Comparison of ENCODE assay signal across 14 cellular contexts in genomic region chr14:32397871-32398640, GRCh38.
DNase-seq lines count a peak whose midpoint lies in the region; ATAC-seq and TF ChIP-seq lines count a peak whose summit lies in the region.
"Had no signal": no experiment of that assay in that cellular context is flagged by ENCODE, and none has a peak within 500 bp of the region (broad histone marks: within the 10 kb centered on the region; RNA-seq: fewer than 3 reads in every experiment).

No MANE protein-coding gene starts in this region.

- no peaks in the 10 kb centered on the region for H4K20me1 ChIP-seq in GM23248 (ENCODE audit: insufficient read depth)
- H4K20me1 ChIP-seq in SK-N-SH (ENCODE audit: insufficient read depth): no peaks in the 10 kb centered on the region

- intact Hi-C loops in esophagus squamous epithelium (cut with DNase I): no loop called here
- intact Hi-C loops in CD14-positive monocyte (cut with micrococcal nuclease): no loop called here

- peak overlapping the region; percentile 65 for H3K4me2 ChIP-seq in GM23248 (ENCODE audit: unreplicated experiment)
- peak overlapping the region; percentile 21; the same call in 1 of the 2 replicates for H3K4me2 ChIP-seq in SK-N-SH

- no peaks in the 10 kb centered on the region for H3K27me3 Mint-ChIP-seq in CD14-positive monocyte (ENCODE audit: low read depth in 3 of 3)
- H3K27me3 Mint-ChIP-seq: activated CD4-positive, alpha-beta T cell treated with anti-CD3 and anti-CD28 coated beads, Interleukin-2, amount 10 ng/mL, durations not matched to agents 24 days and 14 days; effector memory CD8-positive, alpha-beta T cell had no signal

- POLR2A ChIA-PET in SK-N-SH (lab: Yijun Ruan, JAX): no interaction called here

- H3F3A ChIP-seq in GM23248 (ENCODE audit: insufficient read depth) (peaks cover 29% of the 10 kb centered on the region), SK-N-SH (replicated peaks; ENCODE audit: insufficient read depth) (peaks cover 34% of the 10 kb centered on the region)

- H3K9me2 ChIP-seq in GM23248 (ENCODE audit: insufficient read depth): no peaks in the 10 kb centered on the region
- no peaks in the 10 kb centered on the region for H3K9me2 ChIP-seq in SK-N-SH

- H3K4me3 ChIP-seq in GM23248 (no peak overlapping the region), SK-N-SH (ENCODE audit: low read depth in 2 of 2, low read length in 1 of 2) (no peak overlapping the region), esophagus squamous epithelium (no peak overlapping the region)
- H3K4me3 ChIP-seq: psoas muscle, SK-N-MC had no signal

- H3K27ac Mint-ChIP-seq in CD14-positive monocyte: no peak overlapping the region
- H3K27ac Mint-ChIP-seq: activated CD4-positive, alpha-beta T cell treated with anti-CD3 and anti-CD28 coated beads, Interleukin-2, amount 10 ng/mL, durations not matched to agents 24 days and 14 days; effector memory CD8-positive, alpha-beta T cell had no signal

- H3K27ac ChIP-seq in GM23248 (peak overlapping the region; percentile 30), SK-N-SH (ENCODE audit: low read depth in 2 of 2, low read length in 1 of 2) (peak overlapping the region; percentile 63 to 67), esophagus squamous epithelium (peak overlapping the region in 3 of 4 donors; percentile 30 to 60 (median 35))
- H3K27ac ChIP-seq: psoas muscle, SK-N-MC had no signal

- no peaks in the 10 kb centered on the region for H3K79me2 ChIP-seq in GM23248 (ENCODE audit: insufficient read depth)
- H3K79me2 ChIP-seq in SK-N-SH (ENCODE audit: insufficient read depth): no peaks in the 10 kb centered on the region

- DNase-seq in GM23248 (peak; percentile 72), SK-N-SH (no peak), esophagus squamous epithelium (lab: John Stamatoyannopoulos, UW) (no peak), renal cortical epithelial cell (ENCODE audit: low read depth) (peak; percentile 96), CD14-positive monocyte (ENCODE audit: low spot score) (no peak), DMS 273 (lab: John Stamatoyannopoulos, UW; ENCODE audit: unreplicated experiment) (no peak)
- DNase-seq: activated CD4-positive, alpha-beta T cell treated with anti-CD3 and anti-CD28 coated beads, Interleukin-2, amount 10 ng/mL, durations not matched to agents 24 days and 14 days; activated naive CD4-positive, alpha-beta T cell treated with Interleukin-2 at 50 U/mL for 16 hours; effector memory CD8-positive, alpha-beta T cell; psoas muscle had no signal

- H3K4me1 ChIP-seq in GM23248 (ENCODE audit: insufficient read depth) (peaks cover 40% of the 10 kb centered on the region), SK-N-SH (ENCODE audit: control insufficient read depth in 1 of 2, insufficient read depth in 2 of 2, low read depth in 1 of 2, low read length in 1 of 2) (peaks cover 5 to 9% of the 10 kb centered on the region in 2 experiments), esophagus squamous epithelium (peaks cover 0 to 50% (median 19%) of the 10 kb centered on the region in 3 donors)

- no peaks in the 10 kb centered on the region for H3K36me3 ChIP-seq in GM23248 (ENCODE audit: low read depth)
- no peaks in the 10 kb centered on the region for H3K36me3 ChIP-seq in SK-N-SH (replicated peaks in 1 of 2; ENCODE audit: control insufficient read depth in 1 of 2, insufficient read depth in 2 of 2, low read length in 1 of 2)
- H3K36me3 ChIP-seq in esophagus squamous epithelium: no peaks in the 10 kb centered on the region

- H3K27me3 ChIP-seq in GM23248 (replicated peaks; ENCODE audit: insufficient read depth) (no peaks in the 10 kb centered on the region), SK-N-SH (ENCODE audit: insufficient read depth) (no peaks in the 10 kb centered on the region), esophagus squamous epithelium (no peaks in the 10 kb centered on the region)

- CTCF ChIA-PET in SK-N-SH (lab: Yijun Ruan, JAX): no interaction called here

- TF ChIP-seq CTCF in SK-N-SH (IDR thresholded peaks at IDR 0.05): no peak
- TF ChIP-seq CTCF in esophagus squamous epithelium (IDR thresholded peaks at IDR 0.05): no peak
- no peak for TF ChIP-seq CTCF in CD14-positive monocyte (IDR thresholded peaks at IDR 0.05)

- H3K36me3 Mint-ChIP-seq in CD14-positive monocyte: no peaks in the 10 kb centered on the region

- H3K9me3 Mint-ChIP-seq in CD14-positive monocyte: peaks cover 0 to 4% (median 0%) of the 10 kb centered on the region in 7 donors
- H3K9me3 Mint-ChIP-seq: activated CD4-positive, alpha-beta T cell treated with anti-CD3 and anti-CD28 coated beads, Interleukin-2, amount 10 ng/mL, durations not matched to agents 24 days and 14 days had no signal

- no peak overlapping the region for H3K4me3 Mint-ChIP-seq in CD14-positive monocyte
- H3K4me3 Mint-ChIP-seq: activated CD4-positive, alpha-beta T cell treated with anti-CD3 and anti-CD28 coated beads, Interleukin-2, amount 10 ng/mL, durations not matched to agents 24 days and 14 days; effector memory CD8-positive, alpha-beta T cell had no signal

- no peak overlapping the region for H3K9ac ChIP-seq in GM23248
- peak overlapping the region; percentile 2; the same call in 1 of the 2 replicates for H3K9ac ChIP-seq in SK-N-SH

- H2AFZ ChIP-seq in GM23248 (no peak overlapping the region), SK-N-SH (ENCODE audit: low read depth) (no peak overlapping the region)

- TF ChIP-seq POLR2A in esophagus squamous epithelium (IDR thresholded peaks at IDR 0.05): no peak

- peak in 1 of 2 experiments; percentile 87; a peak in 2 of 4 replicates for TF ChIP-seq EP300 in SK-N-SH (IDR thresholded peaks at IDR 0.05; ENCODE audit: borderline replicate concordance in 1 of 2, low read depth in 1 of 2, low read length in 1 of 2)

- H3K9me3 ChIP-seq in GM23248 (ENCODE audit: low read depth) (no peaks in the 10 kb centered on the region), SK-N-SH (no peaks in the 10 kb centered on the region), esophagus squamous epithelium (no peaks in the 10 kb centered on the region)
- H3K9me3 ChIP-seq: psoas muscle had no signal

- in situ Hi-C loops in GM23248 (cut with MboI): no loop called here

- ATAC-seq in GM18520 (IDR thresholded peaks at IDR 0.05; ENCODE audit: unreplicated experiment) (no peak), GM18867 (IDR thresholded peaks at IDR 0.05; ENCODE audit: unreplicated experiment) (no peak)
- ATAC-seq: effector memory CD8-positive, alpha-beta T cell; left lobe of liver; psoas muscle had no signal

- H3K4me1 Mint-ChIP-seq in CD14-positive monocyte: no peaks in the 10 kb centered on the region
- H3K4me1 Mint-ChIP-seq: activated CD4-positive, alpha-beta T cell treated with anti-CD3 and anti-CD28 coated beads, Interleukin-2, amount 10 ng/mL, durations not matched to agents 24 days and 14 days had no signal

- no peak for TF ChIP-seq RAD21 in SK-N-SH (IDR thresholded peaks at IDR 0.05; ENCODE audit: low read length)

TF ChIP-seq in SK-N-SH, 30 proteins besides CTCF, POLR2A, EP300 and RAD21 (continues in another document):
- TF ChIP-seq REST (IDR thresholded peaks at IDR 0.05; ENCODE audit: low read depth, low read length) (no peak), FOXJ3 (CRISPR knock-in tag; IDR thresholded peaks at IDR 0.05) (no peak), FOXM1 (IDR thresholded peaks at IDR 0.05; ENCODE audit: low read depth) (peak; percentile 71; the same call in 1 of the 2 replicates), TCF12 (IDR thresholded peaks at IDR 0.05) (peak; percentile 89), SMC3 (IDR thresholded peaks at IDR 0.05; ENCODE audit: low read depth, low read length) (no peak), POLR2AphosphoS5 (IDR thresholded peaks at IDR 0.05; ENCODE audit: low read depth, low read length) (peak; percentile 73; the same call in 1 of the 2 replicates), ELF1 (IDR thresholded peaks at IDR 0.05) (no peak), NRF1 (IDR thresholded peaks at IDR 0.05; ENCODE audit: low read depth, low read length) (no peak), FOSL2 (IDR thresholded peaks at IDR 0.05; ENCODE audit: borderline replicate concordance, low read depth) (peak; percentile 89), YY1 (IDR thresholded peaks at IDR 0.05; ENCODE audit: low read depth) (no peak), IRF3 (IDR thresholded peaks at IDR 0.05; ENCODE audit: low read depth, low read length) (no peak), RCOR1 (IDR thresholded peaks at IDR 0.05; ENCODE audit: low read length) (no peak), TAF1 (IDR thresholded peaks at IDR 0.05; ENCODE audit: borderline replicate concordance, low read depth, low read length) (no peak), MXI1 (IDR thresholded peaks at IDR 0.05; ENCODE audit: low read depth, low read length) (no peak)

Comparison
In these comparisons a context has a peak if more than half of its experiments do, and no peak if none do; other contexts are left out.
1. DNase-seq: peak in GM23248 (single experiment) and renal cortical epithelial cell (single experiment); none in SK-N-SH (single experiment), esophagus squamous epithelium (single experiment), CD14-positive monocyte (single experiment) and DMS 273 (single experiment).
2. Peak in every context shown above with its lines, with median percentiles within 50 percentile points of each other: H3K27ac ChIP-seq.